Comparison of ENCODE assay signal across 11 cellular contexts in the genomic region with DNA sequence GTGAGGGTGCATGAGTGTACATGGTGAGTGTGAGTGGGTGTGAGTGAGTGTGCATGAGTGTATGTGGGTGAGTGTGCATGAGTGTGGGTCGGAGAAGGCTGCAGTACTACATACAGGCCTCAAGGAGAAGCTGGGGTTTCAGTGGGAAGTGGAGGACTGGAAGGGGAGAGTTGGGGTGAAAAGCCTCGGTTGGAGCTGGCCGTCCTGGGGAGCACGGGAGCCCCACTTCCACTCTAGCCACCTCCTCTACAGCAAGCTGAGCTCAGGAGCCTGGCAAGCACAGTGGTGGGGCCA.
"Had no signal": no experiment of that assay in that cellular context is flagged by ENCODE, and none has a peak within 500 bp of the region (broad histone marks: within the 10 kb centered on the region; RNA-seq: fewer than 3 reads in every experiment).

No MANE protein-coding gene starts in this region.

- H3K4me1 Mint-ChIP-seq: activated naive CD4-positive, alpha-beta T cell treated with anti-CD3 and anti-CD28 coated beads, Interleukin-2, amount 10 ng/mL, durations not matched to agents 7 days and 5 days; brain had no signal

- H3K36me3 Mint-ChIP-seq: activated CD4-positive, alpha-beta memory T cell treated with anti-CD3 and anti-CD28 coated beads for 36 hours; activated naive CD4-positive, alpha-beta T cell treated with anti-CD3 and anti-CD28 coated beads, Interleukin-2, amount 10 ng/mL, durations not matched to agents 7 days and 5 days; brain; naive thymus-derived CD8-positive, alpha-beta T cell had no signal

- H3K27me3 Mint-ChIP-seq: brain had no signal

- H3K27ac Mint-ChIP-seq: activated CD4-positive, alpha-beta memory T cell treated with anti-CD3 and anti-CD28 coated beads for 36 hours; activated naive CD4-positive, alpha-beta T cell treated with anti-CD3 and anti-CD28 coated beads, Interleukin-2, amount 10 ng/mL, durations not matched to agents 7 days and 5 days had no signal

- H3K9me3 Mint-ChIP-seq: brain; naive thymus-derived CD8-positive, alpha-beta T cell had no signal

- ATAC-seq: heart left ventricle; mucosa of descending colon; naive thymus-derived CD8-positive, alpha-beta T cell had no signal

- H3K4me3 Mint-ChIP-seq: activated CD4-positive, alpha-beta memory T cell treated with anti-CD3 and anti-CD28 coated beads for 36 hours; activated naive CD4-positive, alpha-beta T cell treated with anti-CD3 and anti-CD28 coated beads, Interleukin-2, amount 10 ng/mL, durations not matched to agents 7 days and 5 days; naive thymus-derived CD8-positive, alpha-beta T cell had no signal

- DNase-seq: activated CD4-positive, alpha-beta memory T cell treated with anti-CD3 and anti-CD28 coated beads for 36 hours; activated CD4-positive, CD25-positive, alpha-beta regulatory T cell treated with anti-CD3 and anti-CD28 coated beads, Interleukin-2, amount 50 U/mL, for 72 hours; activated naive CD4-positive, alpha-beta T cell treated with anti-CD3 and anti-CD28 coated beads, Interleukin-2, amount 10 ng/mL, durations not matched to agents 7 days and 5 days; foreskin fibroblast; mammary epithelial cell; stimulated activated CD4-positive, alpha-beta T cell treated with anti-CD3 and anti-CD28 coated beads, Interleukin-12 subunit alpha, Interleukin-12 subunit beta, amount 100 ng/mL, for 4 hours; stomach had no signal
